In genomic region chr18:35497006-35497333, GRCh38 we compare ENCODE assay signal across 8 cellular contexts. TPM values are rescaled to one million over a fixed set of nuclear protein-coding genes. Genes with fewer than 3 reads are reported as not detected.
DNase-seq lines count a peak whose midpoint lies in the region; ATAC-seq and TF ChIP-seq lines count a peak whose summit lies in the region.

No MANE protein-coding gene starts in this region.

- DNase-seq in AG10803 (ENCODE audit: low read depth) (peak; percentile 26), activated B cell treated with CpG ODN at 0.5 μM for 24 hours (no peak), glutamatergic neuron (no peak), psoas muscle (no peak), hepatic stellate cell (ENCODE audit: low spot score) (no peak)
- DNase-seq in stimulated activated CD4-positive, alpha-beta T cell treated with anti-CD3 and anti-CD28 coated beads, Interleukin-12 subunit alpha, Interleukin-12 subunit beta, amount 100 ng/mL, for 4 hours: no peak

- no peaks in the 10 kb centered on the region for H3K27me3 Mint-ChIP-seq in activated B cell treated with CpG ODN at 0.5 μM for 24 hours
- peaks cover 4% of the 10 kb centered on the region for H3K27me3 Mint-ChIP-seq in glutamatergic neuron (ENCODE audit: unreplicated experiment)

- 3 to 8% (median 4%) methylated on average over 3 of the region's 3 CpGs for WGBS in psoas muscle, 3 donors

- ATAC-seq in GM18873 (IDR thresholded peaks at IDR 0.05; ENCODE audit: low FRiP score, unreplicated experiment): peak; percentile 23
- peak; percentile 15 for ATAC-seq in HG03280 (IDR thresholded peaks at IDR 0.05; ENCODE audit: unreplicated experiment)
- ATAC-seq in activated B cell treated with CpG ODN at 0.5 μM for 24 hours (ENCODE audit: low read depth): peak; percentile 2
- peak in 3 of 4 donors; percentile 37 to 50 (median 45) for ATAC-seq in psoas muscle

- H3K36me3 Mint-ChIP-seq in activated B cell treated with CpG ODN at 0.5 μM for 24 hours (ENCODE audit: low read depth) (peaks cover 10% of the 10 kb centered on the region), glutamatergic neuron (ENCODE audit: unreplicated experiment) (no peaks in the 10 kb centered on the region)

- H3K27ac Mint-ChIP-seq in activated B cell treated with CpG ODN at 0.5 μM for 24 hours: peak overlapping the region; percentile 100
- H3K27ac Mint-ChIP-seq in glutamatergic neuron (ENCODE audit: unreplicated experiment): peak overlapping the region; percentile 97

- no peak for TF ChIP-seq CTCF in AG10803 (conservative IDR thresholded peaks at IDR 0.05; ENCODE audit: low read length)
- TF ChIP-seq CTCF in activated B cell treated with CpG ODN at 0.5 μM for 24 hours (IDR thresholded peaks at IDR 0.05): no peak
- TF ChIP-seq CTCF in glutamatergic neuron (IDR thresholded peaks at IDR 0.05; ENCODE audit: partially characterized antibody, unreplicated experiment): no peak
- no peak for TF ChIP-seq CTCF in psoas muscle (IDR thresholded peaks at IDR 0.05)

- peak overlapping the region; percentile 96 for H3K27ac ChIP-seq in psoas muscle

- H3K27me3 ChIP-seq in psoas muscle (ENCODE audit: insufficient read depth in 3 of 3, low read length in 2 of 3): no peaks in the 10 kb centered on the region

- POLR2A ChIA-PET in activated B cell treated with CpG ODN at 0.5 μM for 24 hours (lab: Charles Lee): interaction anchor here (0.6 to 3.0 kb wide), 32 partner anchors 9 to 652 kb away, joined by 3 to 46 read pairs (median 6); partner anchors contain the start of genes ELP2, GALNT1, MAPRE2 and RMP24

- CTCF ChIA-PET in activated B cell treated with CpG ODN at 0.5 μM for 24 hours (lab: Charles Lee): interaction anchor here (1.0 to 1.3 kb wide), 2 partner anchors 84 to 92 kb away, joined by 3 read pairs; no protein-coding TSS in a partner anchor

- H3K4me1 ChIP-seq in psoas muscle: peaks cover 32% of the 10 kb centered on the region

- intact Hi-C loops in activated B cell treated with CpG ODN at 0.5 μM for 24 hours (cut with micrococcal nuclease): loop anchor here (1.0 to 5.0 kb wide), 12 partner anchors 14 to 570 kb away; partner anchors contain the start of genes MAPRE2, RMP24, RPRD1A and ZSCAN30
- intact Hi-C loops in psoas muscle (cut with DNase I): no loop called here

- H3K4me3 Mint-ChIP-seq in activated B cell treated with CpG ODN at 0.5 μM for 24 hours (peak overlapping the region; percentile 100), glutamatergic neuron (ENCODE audit: unreplicated experiment) (peak overlapping the region; percentile 96)

- H3K9me3 Mint-ChIP-seq in activated B cell treated with CpG ODN at 0.5 μM for 24 hours: no peaks in the 10 kb centered on the region
- no peaks in the 10 kb centered on the region for H3K9me3 Mint-ChIP-seq in glutamatergic neuron (ENCODE audit: unreplicated experiment)

- H3K4me1 Mint-ChIP-seq in activated B cell treated with CpG ODN at 0.5 μM for 24 hours (peaks cover 45% of the 10 kb centered on the region), glutamatergic neuron (ENCODE audit: low read depth, unreplicated experiment) (peaks cover 30% of the 10 kb centered on the region)

- H3K4me3 ChIP-seq in AG10803 (ENCODE audit: low read length) (peak overlapping the region; percentile 86), psoas muscle (peak overlapping the region; percentile 78)

- H3K36me3 ChIP-seq in psoas muscle (ENCODE audit: insufficient read depth in 1 of 2, low read depth in 1 of 2): no peaks in the 10 kb centered on the region

- no peaks in the 10 kb centered on the region for H3K9me3 ChIP-seq in psoas muscle

RNA-seq across cellular contexts. Expression of gene INO80C, which starts 0.8 kb away (rescaled TPM):
- total RNA-seq in activated B cell treated with CpG ODN at 0.5 μM for 24 hours (31.6 and 35.9 TPM in 2 replicates), glutamatergic neuron (ENCODE audit: unreplicated experiment) (38.7 TPM), psoas muscle (10 to 100 TPM; 14.4 to 21.1 (median 18.3) TPM)
- polyA plus RNA-seq in psoas muscle: 10 to 100 TPM; 22.5 to 26.7 (median 22.6) TPM
